ENCODE assay signal across 8 cellular contexts in genomic region chr15:74402873-74403589, GRCh38. TPM values are rescaled to one million over a fixed set of nuclear protein-coding genes. Genes with fewer than 3 reads are reported as not detected.
DNase-seq lines count a peak whose midpoint lies in the region; ATAC-seq and TF ChIP-seq lines count a peak whose summit lies in the region.

No MANE protein-coding gene starts in this region.

- peak overlapping the region; percentile 97 for H3K27ac Mint-ChIP-seq in activated naive CD4-positive, alpha-beta T cell treated with anti-CD3 and anti-CD28 coated beads, Interleukin-2, amount 50 U/mL, for 24 hours

- no peaks in the 10 kb centered on the region for H3K27me3 Mint-ChIP-seq in activated naive CD4-positive, alpha-beta T cell treated with anti-CD3 and anti-CD28 coated beads, Interleukin-2, amount 50 U/mL, for 24 hours

- no peaks in the 10 kb centered on the region for H3K9me3 Mint-ChIP-seq in activated naive CD4-positive, alpha-beta T cell treated with anti-CD3 and anti-CD28 coated beads, Interleukin-2, amount 50 U/mL, for 24 hours

- intact Hi-C loops in cardiac septum (cut with DNase I) (no loop called here), left cardiac atrium (cut with DNase I) (no loop called here)

- H3K4me3 Mint-ChIP-seq in activated naive CD4-positive, alpha-beta T cell treated with anti-CD3 and anti-CD28 coated beads, Interleukin-2, amount 50 U/mL, for 24 hours, result peak overlapping the region; percentile 63

- TF ChIP-seq CTCF in omental fat pad (IDR thresholded peaks at IDR 0.05), result no peak

- DNase-seq in cardiac septum (ENCODE audit: low spot score) (peak; percentile 86), left cardiac atrium (no peak), RPMI7951 (ENCODE audit: low read depth) (peak; percentile 46), omental fat pad (ENCODE audit: low spot score) (no peak), 8988T (no peak), NCI-H2171 treated with DMSO at 0.1 percent for 48 hours (lab: John Stamatoyannopoulos, UW) (no peak)
- DNase-seq in stimulated activated CD4-positive, alpha-beta T cell treated with anti-CD3 and anti-CD28 coated beads, Interleukin-4, amount 100 ng/mL, for 24 hours, result peak; percentile 86

- H3K4me1 Mint-ChIP-seq in activated naive CD4-positive, alpha-beta T cell treated with anti-CD3 and anti-CD28 coated beads, Interleukin-2, amount 50 U/mL, for 24 hours, result peaks cover 75% of the 10 kb centered on the region

- ATAC-seq in left cardiac atrium, result no peak
- ATAC-seq in omental fat pad (ENCODE audit: low FRiP score), result no peak

- no peaks in the 10 kb centered on the region for H3K36me3 Mint-ChIP-seq in activated naive CD4-positive, alpha-beta T cell treated with anti-CD3 and anti-CD28 coated beads, Interleukin-2, amount 50 U/mL, for 24 hours

RNA-seq across cellular contexts. Expression of gene SEMA7A, which starts 30.7 kb away (rescaled TPM):
- total RNA-seq in cardiac septum (1.5 TPM), left cardiac atrium (1 to 10 TPM; 1.8 to 1.9 TPM), omental fat pad (1 to 10 TPM; 1.2 to 7.6 (median 3.4) TPM)
- total RNA-seq in RPMI7951 (2014; rRNA removed; shearing (Covaris generic)), result 20.7 and 20.8 TPM in 2 replicates

RNA-seq across cellular contexts. Expression of gene CYP11A1, which starts 35.6 kb away (rescaled TPM):
- 2.5 TPM for total RNA-seq in cardiac septum
- 1 to 10 TPM in 1 of 2 donors, under 1 TPM in 1; 0.29 to 1.8 TPM for total RNA-seq in left cardiac atrium
- total RNA-seq in RPMI7951 (2014; rRNA removed; shearing (Covaris generic)), result not detected in 2 replicates
- total RNA-seq in omental fat pad, result 1 to 10 TPM; 1.3 to 4.8 (median 1.4) TPM

RNA-seq across cellular contexts. Expression of gene UBL7, which starts 57.9 kb away (rescaled TPM):
- 48.3 TPM for total RNA-seq in cardiac septum
- 10 to 100 TPM; 39.0 to 43.5 TPM for total RNA-seq in left cardiac atrium
- 96.5 and 121 TPM in 2 replicates for total RNA-seq in RPMI7951 (2014; rRNA removed; shearing (Covaris generic))
- total RNA-seq in omental fat pad, result 10 to 100 TPM; 28.0 to 39.2 (median 34.8) TPM

Comparison
In these comparisons a context has a peak if more than half of its experiments do, and no peak if none do; other contexts are left out.
1. DNase-seq: peak in cardiac septum (single experiment), RPMI7951 (single experiment) and stimulated activated CD4-positive, alpha-beta T cell treated with anti-CD3 and anti-CD28 coated beads, Interleukin-4, amount 100 ng/mL, for 24 hours (single experiment); none in left cardiac atrium (single experiment), omental fat pad (single experiment), 8988T (single experiment) and NCI-H2171 treated with DMSO at 0.1 percent for 48 hours (single experiment).